Comparison of ENCODE assay signal across 1 cellular context in the genomic region with DNA sequence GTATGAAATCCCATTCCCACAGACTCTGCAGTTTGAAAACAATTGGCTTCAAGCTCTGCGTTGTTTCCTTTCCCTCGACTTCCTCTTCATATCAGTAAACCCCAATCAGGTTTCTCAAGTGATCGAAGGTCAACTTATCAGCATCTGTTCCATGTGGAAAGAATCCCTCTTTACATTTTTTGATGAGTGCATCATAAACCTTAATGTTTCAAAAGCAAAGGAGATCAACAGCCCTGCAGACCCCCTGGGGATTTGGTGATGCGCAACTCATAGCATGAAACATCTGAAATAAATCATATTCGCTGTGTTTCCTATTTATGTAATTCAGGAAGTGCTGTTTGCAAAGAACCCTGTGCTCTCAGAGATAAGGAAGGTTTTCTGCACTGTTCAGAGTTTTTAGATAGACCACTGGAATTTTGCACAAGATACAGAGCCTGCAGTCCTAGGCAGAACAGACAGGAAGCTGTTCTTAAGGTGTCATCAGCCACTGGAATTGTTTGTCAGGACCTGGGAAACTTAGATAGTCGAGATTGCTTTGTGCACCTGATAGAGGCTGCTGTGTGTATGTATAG.
A peak's percentile ranks its signal among the peaks of the same experiment; 100 is the strongest.
TF ChIP-seq lines count a peak whose summit lies in the region.

No MANE protein-coding gene starts in this region.

TF ChIP-seq in SK-N-SH, 30 proteins besides CTCF, POLR2A, EP300 and RAD21 (continued from another document):
- TF ChIP-seq, protein P1, sequence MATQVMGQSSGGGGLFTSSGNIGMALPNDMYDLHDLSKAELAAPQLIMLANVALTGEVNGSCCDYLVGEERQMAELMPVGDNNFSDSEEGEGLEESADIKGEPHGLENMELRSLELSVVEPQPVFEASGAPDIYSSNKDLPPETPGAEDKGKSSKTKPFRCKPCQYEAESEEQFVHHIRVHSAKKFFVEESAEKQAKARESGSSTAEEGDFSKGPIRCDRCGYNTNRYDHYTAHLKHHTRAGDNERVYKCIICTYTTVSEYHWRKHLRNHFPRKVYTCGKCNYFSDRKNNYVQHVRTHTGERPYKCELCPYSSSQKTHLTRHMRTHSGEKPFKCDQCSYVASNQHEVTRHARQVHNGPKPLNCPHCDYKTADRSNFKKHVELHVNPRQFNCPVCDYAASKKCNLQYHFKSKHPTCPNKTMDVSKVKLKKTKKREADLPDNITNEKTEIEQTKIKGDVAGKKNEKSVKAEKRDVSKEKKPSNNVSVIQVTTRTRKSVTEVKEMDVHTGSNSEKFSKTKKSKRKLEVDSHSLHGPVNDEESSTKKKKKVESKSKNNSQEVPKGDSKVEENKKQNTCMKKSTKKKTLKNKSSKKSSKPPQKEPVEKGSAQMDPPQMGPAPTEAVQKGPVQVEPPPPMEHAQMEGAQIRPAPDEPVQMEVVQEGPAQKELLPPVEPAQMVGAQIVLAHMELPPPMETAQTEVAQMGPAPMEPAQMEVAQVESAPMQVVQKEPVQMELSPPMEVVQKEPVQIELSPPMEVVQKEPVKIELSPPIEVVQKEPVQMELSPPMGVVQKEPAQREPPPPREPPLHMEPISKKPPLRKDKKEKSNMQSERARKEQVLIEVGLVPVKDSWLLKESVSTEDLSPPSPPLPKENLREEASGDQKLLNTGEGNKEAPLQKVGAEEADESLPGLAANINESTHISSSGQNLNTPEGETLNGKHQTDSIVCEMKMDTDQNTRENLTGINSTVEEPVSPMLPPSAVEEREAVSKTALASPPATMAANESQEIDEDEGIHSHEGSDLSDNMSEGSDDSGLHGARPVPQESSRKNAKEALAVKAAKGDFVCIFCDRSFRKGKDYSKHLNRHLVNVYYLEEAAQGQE (IDR thresholded peaks at IDR 0.05; ENCODE audit: low read depth, low read length): no peak
- TF ChIP-seq TCF12 (IDR thresholded peaks at IDR 0.05) (peak; percentile 71), SIN3A (IDR thresholded peaks at IDR 0.05; ENCODE audit: borderline replicate concordance, low read depth, low read length) (no peak), FOXM1 (IDR thresholded peaks at IDR 0.05; ENCODE audit: low read depth) (no peak), YY1 (IDR thresholded peaks at IDR 0.05; ENCODE audit: low read depth) (no peak), RFX5 (IDR thresholded peaks at IDR 0.05; ENCODE audit: low read length) (no peak), GATA2 (CRISPR knock-in tag; IDR thresholded peaks at IDR 0.05) (peak; percentile 72), ELF1 (IDR thresholded peaks at IDR 0.05) (no peak), FOXJ3 (CRISPR knock-in tag; IDR thresholded peaks at IDR 0.05) (0 out of 2 replicates have a peak, but pooled peaks have one; percentile 43), CHD2 (IDR thresholded peaks at IDR 0.05; ENCODE audit: low read length, partially characterized antibody) (peak; percentile 35), SMC3 (IDR thresholded peaks at IDR 0.05; ENCODE audit: low read depth, low read length) (no peak), EZH2phosphoT487 (IDR thresholded peaks at IDR 0.05; ENCODE audit: borderline replicate concordance, low read depth) (no peak), MEF2A (IDR thresholded peaks at IDR 0.05; ENCODE audit: borderline replicate concordance, low read depth) (no peak), JUND (IDR thresholded peaks at IDR 0.05) (no peak), NFIC (IDR thresholded peaks at IDR 0.05; ENCODE audit: borderline replicate concordance) (no peak), RXRA (IDR thresholded peaks at IDR 0.05; ENCODE audit: borderline replicate concordance, low read depth) (no peak)
- TF ChIP-seq, protein P2, sequence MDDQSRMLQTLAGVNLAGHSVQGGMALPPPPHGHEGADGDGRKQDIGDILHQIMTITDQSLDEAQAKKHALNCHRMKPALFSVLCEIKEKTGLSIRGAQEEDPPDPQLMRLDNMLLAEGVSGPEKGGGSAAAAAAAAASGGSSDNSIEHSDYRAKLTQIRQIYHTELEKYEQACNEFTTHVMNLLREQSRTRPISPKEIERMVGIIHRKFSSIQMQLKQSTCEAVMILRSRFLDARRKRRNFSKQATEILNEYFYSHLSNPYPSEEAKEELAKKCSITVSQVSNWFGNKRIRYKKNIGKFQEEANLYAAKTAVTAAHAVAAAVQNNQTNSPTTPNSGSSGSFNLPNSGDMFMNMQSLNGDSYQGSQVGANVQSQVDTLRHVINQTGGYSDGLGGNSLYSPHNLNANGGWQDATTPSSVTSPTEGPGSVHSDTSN (IDR thresholded peaks at IDR 0.05): peak; percentile 41; the same call in 1 of the 2 replicates
- TF ChIP-seq, protein P3, sequence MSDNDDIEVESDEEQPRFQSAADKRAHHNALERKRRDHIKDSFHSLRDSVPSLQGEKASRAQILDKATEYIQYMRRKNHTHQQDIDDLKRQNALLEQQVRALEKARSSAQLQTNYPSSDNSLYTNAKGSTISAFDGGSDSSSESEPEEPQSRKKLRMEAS (IDR thresholded peaks at IDR 0.05; ENCODE audit: low read depth): no peak
- TF ChIP-seq, protein P4, sequence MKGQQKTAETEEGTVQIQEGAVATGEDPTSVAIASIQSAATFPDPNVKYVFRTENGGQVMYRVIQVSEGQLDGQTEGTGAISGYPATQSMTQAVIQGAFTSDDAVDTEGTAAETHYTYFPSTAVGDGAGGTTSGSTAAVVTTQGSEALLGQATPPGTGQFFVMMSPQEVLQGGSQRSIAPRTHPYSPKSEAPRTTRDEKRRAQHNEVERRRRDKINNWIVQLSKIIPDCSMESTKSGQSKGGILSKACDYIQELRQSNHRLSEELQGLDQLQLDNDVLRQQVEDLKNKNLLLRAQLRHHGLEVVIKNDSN (IDR thresholded peaks at IDR 0.05; ENCODE audit: borderline replicate concordance, low read depth): no peak
- TF ChIP-seq, protein P5, sequence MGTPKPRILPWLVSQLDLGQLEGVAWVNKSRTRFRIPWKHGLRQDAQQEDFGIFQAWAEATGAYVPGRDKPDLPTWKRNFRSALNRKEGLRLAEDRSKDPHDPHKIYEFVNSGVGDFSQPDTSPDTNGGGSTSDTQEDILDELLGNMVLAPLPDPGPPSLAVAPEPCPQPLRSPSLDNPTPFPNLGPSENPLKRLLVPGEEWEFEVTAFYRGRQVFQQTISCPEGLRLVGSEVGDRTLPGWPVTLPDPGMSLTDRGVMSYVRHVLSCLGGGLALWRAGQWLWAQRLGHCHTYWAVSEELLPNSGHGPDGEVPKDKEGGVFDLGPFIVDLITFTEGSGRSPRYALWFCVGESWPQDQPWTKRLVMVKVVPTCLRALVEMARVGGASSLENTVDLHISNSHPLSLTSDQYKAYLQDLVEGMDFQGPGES (IDR thresholded peaks at IDR 0.05; ENCODE audit: low read depth, low read length): no peak
